1 cellular context compared by ENCODE assay signal in the genomic region with DNA sequence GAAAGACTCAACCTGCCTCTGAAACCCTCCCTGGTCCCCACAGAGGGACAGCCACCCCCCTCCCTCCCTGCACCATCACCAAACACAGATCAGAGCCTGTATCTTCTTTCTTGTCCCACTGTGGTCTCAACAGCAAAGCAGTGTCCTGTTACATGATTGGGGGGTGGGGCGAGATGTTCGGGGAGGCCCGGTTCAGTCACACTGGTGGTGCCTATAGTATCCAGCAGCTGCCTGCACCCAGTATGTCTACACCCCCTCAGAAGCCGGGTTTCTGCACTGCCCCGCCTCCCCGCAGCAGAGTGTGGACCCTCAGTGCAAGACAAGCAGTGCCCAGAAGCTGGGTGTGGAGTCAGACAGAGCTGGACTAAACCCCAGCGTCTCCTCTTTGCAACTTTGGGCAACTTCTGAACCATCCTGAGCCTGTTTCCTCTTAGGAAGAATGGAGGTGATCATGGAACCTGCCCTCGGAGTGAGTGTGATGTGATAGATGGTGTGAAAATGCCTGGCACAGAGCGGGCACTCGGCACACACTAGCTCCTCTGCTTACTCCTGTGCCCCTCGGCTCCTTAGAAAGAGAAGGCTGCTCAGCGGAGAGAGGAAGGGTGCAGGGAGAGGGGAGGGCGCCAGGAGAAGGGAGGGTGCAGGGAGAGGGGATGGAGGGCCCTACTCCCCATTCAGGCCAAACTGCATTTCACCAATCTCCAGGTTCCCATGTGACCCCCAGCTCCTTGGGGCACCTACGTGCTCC.
TF ChIP-seq lines count a peak whose summit lies in the region.

No MANE protein-coding gene starts in this region.

TF ChIP-seq in GM23338, 12 proteins besides CTCF, POLR2A, EP300 and RAD21 (continued from another document):
- TF ChIP-seq, protein P1, sequence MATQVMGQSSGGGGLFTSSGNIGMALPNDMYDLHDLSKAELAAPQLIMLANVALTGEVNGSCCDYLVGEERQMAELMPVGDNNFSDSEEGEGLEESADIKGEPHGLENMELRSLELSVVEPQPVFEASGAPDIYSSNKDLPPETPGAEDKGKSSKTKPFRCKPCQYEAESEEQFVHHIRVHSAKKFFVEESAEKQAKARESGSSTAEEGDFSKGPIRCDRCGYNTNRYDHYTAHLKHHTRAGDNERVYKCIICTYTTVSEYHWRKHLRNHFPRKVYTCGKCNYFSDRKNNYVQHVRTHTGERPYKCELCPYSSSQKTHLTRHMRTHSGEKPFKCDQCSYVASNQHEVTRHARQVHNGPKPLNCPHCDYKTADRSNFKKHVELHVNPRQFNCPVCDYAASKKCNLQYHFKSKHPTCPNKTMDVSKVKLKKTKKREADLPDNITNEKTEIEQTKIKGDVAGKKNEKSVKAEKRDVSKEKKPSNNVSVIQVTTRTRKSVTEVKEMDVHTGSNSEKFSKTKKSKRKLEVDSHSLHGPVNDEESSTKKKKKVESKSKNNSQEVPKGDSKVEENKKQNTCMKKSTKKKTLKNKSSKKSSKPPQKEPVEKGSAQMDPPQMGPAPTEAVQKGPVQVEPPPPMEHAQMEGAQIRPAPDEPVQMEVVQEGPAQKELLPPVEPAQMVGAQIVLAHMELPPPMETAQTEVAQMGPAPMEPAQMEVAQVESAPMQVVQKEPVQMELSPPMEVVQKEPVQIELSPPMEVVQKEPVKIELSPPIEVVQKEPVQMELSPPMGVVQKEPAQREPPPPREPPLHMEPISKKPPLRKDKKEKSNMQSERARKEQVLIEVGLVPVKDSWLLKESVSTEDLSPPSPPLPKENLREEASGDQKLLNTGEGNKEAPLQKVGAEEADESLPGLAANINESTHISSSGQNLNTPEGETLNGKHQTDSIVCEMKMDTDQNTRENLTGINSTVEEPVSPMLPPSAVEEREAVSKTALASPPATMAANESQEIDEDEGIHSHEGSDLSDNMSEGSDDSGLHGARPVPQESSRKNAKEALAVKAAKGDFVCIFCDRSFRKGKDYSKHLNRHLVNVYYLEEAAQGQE (IDR thresholded peaks at IDR 0.05; ENCODE audit: unreplicated experiment): no peak
- TF ChIP-seq, protein P2, sequence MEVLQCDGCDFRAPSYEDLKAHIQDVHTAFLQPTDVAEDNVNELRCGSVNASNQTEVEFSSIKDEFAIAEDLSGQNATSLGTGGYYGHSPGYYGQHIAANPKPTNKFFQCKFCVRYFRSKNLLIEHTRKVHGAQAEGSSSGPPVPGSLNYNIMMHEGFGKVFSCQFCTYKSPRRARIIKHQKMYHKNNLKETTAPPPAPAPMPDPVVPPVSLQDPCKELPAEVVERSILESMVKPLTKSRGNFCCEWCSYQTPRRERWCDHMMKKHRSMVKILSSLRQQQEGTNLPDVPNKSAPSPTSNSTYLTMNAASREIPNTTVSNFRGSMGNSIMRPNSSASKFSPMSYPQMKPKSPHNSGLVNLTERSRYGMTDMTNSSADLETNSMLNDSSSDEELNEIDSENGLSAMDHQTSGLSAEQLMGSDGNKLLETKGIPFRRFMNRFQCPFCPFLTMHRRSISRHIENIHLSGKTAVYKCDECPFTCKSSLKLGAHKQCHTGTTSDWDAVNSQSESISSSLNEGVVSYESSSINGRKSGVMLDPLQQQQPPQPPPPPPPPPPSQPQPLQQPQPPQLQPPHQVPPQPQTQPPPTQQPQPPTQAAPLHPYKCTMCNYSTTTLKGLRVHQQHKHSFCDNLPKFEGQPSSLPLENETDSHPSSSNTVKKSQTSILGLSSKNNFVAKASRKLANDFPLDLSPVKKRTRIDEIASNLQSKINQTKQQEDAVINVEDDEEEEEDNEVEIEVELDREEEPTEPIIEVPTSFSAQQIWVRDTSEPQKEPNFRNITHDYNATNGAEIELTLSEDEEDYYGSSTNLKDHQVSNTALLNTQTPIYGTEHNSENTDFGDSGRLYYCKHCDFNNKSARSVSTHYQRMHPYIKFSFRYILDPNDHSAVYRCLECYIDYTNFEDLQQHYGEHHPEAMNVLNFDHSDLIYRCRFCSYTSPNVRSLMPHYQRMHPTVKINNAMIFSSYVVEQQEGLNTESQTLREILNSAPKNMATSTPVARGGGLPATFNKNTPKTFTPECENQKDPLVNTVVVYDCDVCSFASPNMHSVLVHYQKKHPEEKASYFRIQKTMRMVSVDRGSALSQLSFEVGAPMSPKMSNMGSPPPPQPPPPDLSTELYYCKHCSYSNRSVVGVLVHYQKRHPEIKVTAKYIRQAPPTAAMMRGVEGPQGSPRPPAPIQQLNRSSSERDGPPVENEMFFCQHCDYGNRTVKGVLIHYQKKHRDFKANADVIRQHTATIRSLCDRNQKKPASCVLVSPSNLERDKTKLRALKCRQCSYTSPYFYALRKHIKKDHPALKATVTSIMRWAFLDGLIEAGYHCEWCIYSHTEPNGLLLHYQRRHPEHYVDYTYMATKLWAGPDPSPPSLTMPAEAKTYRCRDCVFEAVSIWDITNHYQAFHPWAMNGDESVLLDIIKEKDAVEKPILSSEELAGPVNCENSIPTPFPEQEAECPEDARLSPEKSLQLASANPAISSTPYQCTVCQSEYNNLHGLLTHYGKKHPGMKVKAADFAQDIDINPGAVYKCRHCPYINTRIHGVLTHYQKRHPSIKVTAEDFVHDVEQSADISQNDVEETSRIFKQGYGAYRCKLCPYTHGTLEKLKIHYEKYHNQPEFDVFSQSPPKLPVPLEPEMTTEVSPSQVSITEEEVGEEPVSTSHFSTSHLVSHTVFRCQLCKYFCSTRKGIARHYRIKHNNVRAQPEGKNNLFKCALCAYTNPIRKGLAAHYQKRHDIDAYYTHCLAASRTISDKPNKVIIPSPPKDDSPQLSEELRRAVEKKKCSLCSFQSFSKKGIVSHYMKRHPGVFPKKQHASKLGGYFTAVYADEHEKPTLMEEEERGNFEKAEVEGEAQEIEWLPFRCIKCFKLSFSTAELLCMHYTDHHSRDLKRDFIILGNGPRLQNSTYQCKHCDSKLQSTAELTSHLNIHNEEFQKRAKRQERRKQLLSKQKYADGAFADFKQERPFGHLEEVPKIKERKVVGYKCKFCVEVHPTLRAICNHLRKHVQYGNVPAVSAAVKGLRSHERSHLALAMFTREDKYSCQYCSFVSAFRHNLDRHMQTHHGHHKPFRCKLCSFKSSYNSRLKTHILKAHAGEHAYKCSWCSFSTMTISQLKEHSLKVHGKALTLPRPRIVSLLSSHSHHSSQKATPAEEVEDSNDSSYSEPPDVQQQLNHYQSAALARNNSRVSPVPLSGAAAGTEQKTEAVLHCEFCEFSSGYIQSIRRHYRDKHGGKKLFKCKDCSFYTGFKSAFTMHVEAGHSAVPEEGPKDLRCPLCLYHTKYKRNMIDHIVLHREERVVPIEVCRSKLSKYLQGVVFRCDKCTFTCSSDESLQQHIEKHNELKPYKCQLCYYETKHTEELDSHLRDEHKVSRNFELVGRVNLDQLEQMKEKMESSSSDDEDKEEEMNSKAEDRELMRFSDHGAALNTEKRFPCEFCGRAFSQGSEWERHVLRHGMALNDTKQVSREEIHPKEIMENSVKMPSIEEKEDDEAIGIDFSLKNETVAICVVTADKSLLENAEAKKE (CRISPR knock-in tag; IDR thresholded peaks at IDR 0.05): no peak
- TF ChIP-seq ZNF331 (CRISPR knock-in tag; IDR thresholded peaks at IDR 0.05; ENCODE audit: low read depth): no peak
- no peak for TF ChIP-seq STAT1 (IDR thresholded peaks at IDR 0.05; ENCODE audit: unreplicated experiment)
- TF ChIP-seq, protein P3, sequence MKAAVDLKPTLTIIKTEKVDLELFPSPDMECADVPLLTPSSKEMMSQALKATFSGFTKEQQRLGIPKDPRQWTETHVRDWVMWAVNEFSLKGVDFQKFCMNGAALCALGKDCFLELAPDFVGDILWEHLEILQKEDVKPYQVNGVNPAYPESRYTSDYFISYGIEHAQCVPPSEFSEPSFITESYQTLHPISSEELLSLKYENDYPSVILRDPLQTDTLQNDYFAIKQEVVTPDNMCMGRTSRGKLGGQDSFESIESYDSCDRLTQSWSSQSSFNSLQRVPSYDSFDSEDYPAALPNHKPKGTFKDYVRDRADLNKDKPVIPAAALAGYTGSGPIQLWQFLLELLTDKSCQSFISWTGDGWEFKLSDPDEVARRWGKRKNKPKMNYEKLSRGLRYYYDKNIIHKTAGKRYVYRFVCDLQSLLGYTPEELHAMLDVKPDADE (IDR thresholded peaks at IDR 0.05): no peak
- no peak for TF ChIP-seq JUNB (IDR thresholded peaks at IDR 0.05; ENCODE audit: unreplicated experiment)
TF ChIP-seq in GM23338: peak in this region for 0.
